1 cellular context compared by ENCODE assay signal in the genomic region with DNA sequence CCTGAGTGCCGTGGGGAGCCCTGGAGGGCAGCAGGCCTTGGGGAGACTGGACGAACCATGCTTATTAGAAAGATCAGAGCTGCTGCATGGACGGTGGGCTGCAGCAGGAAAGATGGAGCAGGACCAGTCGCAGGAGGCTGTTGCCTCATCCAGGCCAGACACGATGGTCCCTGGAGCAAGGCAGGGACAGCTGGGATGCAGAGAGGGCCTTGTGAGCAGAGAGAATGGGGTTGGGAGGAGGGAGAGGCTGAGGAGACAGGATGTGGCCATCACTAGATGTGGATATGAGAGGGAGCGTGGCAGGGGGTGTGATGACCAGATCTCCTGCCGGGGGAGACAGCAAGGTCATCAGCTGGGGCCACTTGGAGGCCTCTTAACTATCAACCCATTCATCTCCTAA.
TF ChIP-seq lines count a peak whose summit lies in the region.

No MANE protein-coding gene starts in this region.

TF ChIP-seq in GM23338, 12 proteins besides CTCF, POLR2A, EP300 and RAD21 (continued from another document):
- no peak for TF ChIP-seq CREB1 (CRISPR knock-in tag; IDR thresholded peaks at IDR 0.05; ENCODE audit: low read depth)
- no peak for TF ChIP-seq EZH2 (IDR thresholded peaks at IDR 0.05; ENCODE audit: low read depth, unreplicated experiment)
- TF ChIP-seq ZNF114 (CRISPR knock-in tag; IDR thresholded peaks at IDR 0.05): no peak
- no peak for TF ChIP-seq ZNF331 (CRISPR knock-in tag; IDR thresholded peaks at IDR 0.05; ENCODE audit: low read depth)
- no peak for TF ChIP-seq EZH2phosphoT487 (IDR thresholded peaks at IDR 0.05; ENCODE audit: unreplicated experiment)
- no peak for TF ChIP-seq STAT1 (IDR thresholded peaks at IDR 0.05; ENCODE audit: unreplicated experiment)
